8 cellular contexts compared by ENCODE assay signal in genomic region chr10:15427836-15428414, GRCh38. TPM values are rescaled to one million over a fixed set of nuclear protein-coding genes. Genes with fewer than 3 reads are reported as not detected.
DNase-seq lines count a peak whose midpoint lies in the region; ATAC-seq, FAIRE-seq and TF ChIP-seq lines count a peak whose summit lies in the region.
"Had no signal": no experiment of that assay in that cellular context is flagged by ENCODE, and none has a peak within 500 bp of the region (broad histone marks: within the 10 kb centered on the region; RNA-seq: fewer than 3 reads in every experiment).

No MANE protein-coding gene starts in this region.

- CTCF ChIA-PET in GM10248 (lab: Yijun Ruan, JAX): interaction anchor here (0.7 to 1.1 kb wide), 2 partner anchors 8 to 298 kb away, joined by 3 to 4 read pairs; no protein-coding TSS in a partner anchor
- CTCF ChIA-PET in activated naive CD4-positive, alpha-beta T cell treated with anti-CD3 and anti-CD28 coated beads, Interleukin-2, amount 10 ng/mL, durations not matched to agents 7 days and 5 days (lab: Charles Lee): interaction anchor here (0.9 kb wide), 1 partner anchor 11 kb away, joined by 4 read pairs; no protein-coding TSS in a partner anchor

- no peaks in the 10 kb centered on the region for H3K36me3 Mint-ChIP-seq in activated T-cell treated with anti-CD3 and anti-CD28 coated beads, Interleukin-2, amount 50 U/mL, for 24 hours (ENCODE audit: low read depth)
- no peaks in the 10 kb centered on the region for H3K36me3 Mint-ChIP-seq in activated naive CD4-positive, alpha-beta T cell treated with anti-CD3 and anti-CD28 coated beads, Interleukin-2, amount 10 ng/mL, durations not matched to agents 7 days and 5 days

- ATAC-seq in mucosa of descending colon: peak; percentile 32

- H3K4me1 ChIP-seq in mucosa of descending colon (ENCODE audit: low read depth): no peaks in the 10 kb centered on the region

- no peak overlapping the region for H3K4me3 Mint-ChIP-seq in activated T-cell treated with anti-CD3 and anti-CD28 coated beads, Interleukin-2, amount 50 U/mL, for 24 hours
- H3K4me3 Mint-ChIP-seq in activated naive CD4-positive, alpha-beta T cell treated with anti-CD3 and anti-CD28 coated beads, Interleukin-2, amount 10 ng/mL, durations not matched to agents 7 days and 5 days: no peak overlapping the region
- H3K4me3 Mint-ChIP-seq: T-helper 1 cell treated with Interleukin-12 subunit alpha and Interleukin-12 subunit beta and Interleukin-4 antibody, amounts not matched to agents 30 μg/mL and 1 μg/mL, for 36 hours had no signal

- TF ChIP-seq CTCF in GM10248 (IDR thresholded peaks at IDR 0.05; ENCODE audit: control extremely low read depth, extremely low read depth, low read depth, missing control alignments): peak; percentile 42
- TF ChIP-seq CTCF in bronchial epithelial cell (IDR thresholded peaks at IDR 0.05; ENCODE audit: insufficient read depth, low read length, severe bottlenecking): peak; percentile 41
- TF ChIP-seq CTCF in mucosa of descending colon (IDR thresholded peaks at IDR 0.05): no peak

- no peaks in the 10 kb centered on the region for H3K4me1 Mint-ChIP-seq in activated T-cell treated with anti-CD3 and anti-CD28 coated beads, Interleukin-2, amount 50 U/mL, for 24 hours (ENCODE audit: low read depth)
- H3K4me1 Mint-ChIP-seq in activated naive CD4-positive, alpha-beta T cell treated with anti-CD3 and anti-CD28 coated beads, Interleukin-2, amount 10 ng/mL, durations not matched to agents 7 days and 5 days: no peaks in the 10 kb centered on the region

- H3K4me3 ChIP-seq in bronchial epithelial cell (ENCODE audit: low read depth, low read length) (no peak overlapping the region), mucosa of descending colon (no peak overlapping the region)

- DNase-seq in GM10248 (ENCODE audit: extremely low spot score) (no peak), NCI-H1694 (lab: John Stamatoyannopoulos, UW) (peak; percentile 32), bronchial epithelial cell (ENCODE audit: low read depth) (peak; percentile 31), mucosa of descending colon (no peak), germinal center (ENCODE audit: low spot score) (no peak)
- DNase-seq in activated T-cell treated with anti-CD3 and anti-CD28 coated beads, Interleukin-2, amount 50 U/mL, for 24 hours: no peak
- DNase-seq in activated naive CD4-positive, alpha-beta T cell treated with anti-CD3 and anti-CD28 coated beads, Interleukin-2, amount 10 ng/mL, durations not matched to agents 7 days and 5 days: no peak

- H3K9me3 Mint-ChIP-seq in activated T-cell treated with anti-CD3 and anti-CD28 coated beads, Interleukin-2, amount 50 U/mL, for 24 hours: no peaks in the 10 kb centered on the region
- H3K9me3 Mint-ChIP-seq in activated naive CD4-positive, alpha-beta T cell treated with anti-CD3 and anti-CD28 coated beads, Interleukin-2, amount 10 ng/mL, durations not matched to agents 7 days and 5 days: no peaks in the 10 kb centered on the region
- H3K9me3 Mint-ChIP-seq: T-helper 1 cell treated with Interleukin-12 subunit alpha and Interleukin-12 subunit beta and Interleukin-4 antibody, amounts not matched to agents 30 μg/mL and 1 μg/mL, for 36 hours had no signal

- POLR2A ChIA-PET in GM10248 (lab: Yijun Ruan, JAX): no interaction called here

- intact Hi-C loops in mucosa of descending colon (cut with DNase I, micrococcal nuclease): no loop called here

- H3K27ac Mint-ChIP-seq in activated T-cell treated with anti-CD3 and anti-CD28 coated beads, Interleukin-2, amount 50 U/mL, for 24 hours: no peak overlapping the region
- no peak overlapping the region for H3K27ac Mint-ChIP-seq in activated naive CD4-positive, alpha-beta T cell treated with anti-CD3 and anti-CD28 coated beads, Interleukin-2, amount 10 ng/mL, durations not matched to agents 7 days and 5 days
- H3K27ac Mint-ChIP-seq: T-helper 1 cell treated with Interleukin-12 subunit alpha and Interleukin-12 subunit beta and Interleukin-4 antibody, amounts not matched to agents 30 μg/mL and 1 μg/mL, for 36 hours had no signal

- H3K36me3 ChIP-seq in bronchial epithelial cell (ENCODE audit: control insufficient read depth, insufficient read depth, low read length): no peaks in the 10 kb centered on the region
- H3K36me3 ChIP-seq in mucosa of descending colon (ENCODE audit: low read depth): no peaks in the 10 kb centered on the region

- no peaks in the 10 kb centered on the region for H3K27me3 ChIP-seq in bronchial epithelial cell (ENCODE audit: control insufficient read depth, insufficient read depth, low read length)

- H3K27me3 Mint-ChIP-seq in activated T-cell treated with anti-CD3 and anti-CD28 coated beads, Interleukin-2, amount 50 U/mL, for 24 hours: peaks cover 33% of the 10 kb centered on the region
- peaks cover 15% of the 10 kb centered on the region for H3K27me3 Mint-ChIP-seq in activated naive CD4-positive, alpha-beta T cell treated with anti-CD3 and anti-CD28 coated beads, Interleukin-2, amount 10 ng/mL, durations not matched to agents 7 days and 5 days

- no peak for FAIRE-seq in bronchial epithelial cell (lab: Jason Lieb, UNC)

- H3K9me3 ChIP-seq in mucosa of descending colon: no peaks in the 10 kb centered on the region

RNA-seq across cellular contexts. Expression of gene FAM171A1, which starts 56.8 kb away (rescaled TPM):
- total RNA-seq in bronchial epithelial cell (2.6 TPM in 2 replicates), mucosa of descending colon (10 to 100 TPM; 33.7 to 60.7 (median 50.4) TPM)

Comparison
In these comparisons a context has a peak if more than half of its experiments do, and no peak if none do; other contexts are left out.
1. DNase-seq: peak in NCI-H1694 (single experiment) and bronchial epithelial cell (single experiment); none in GM10248 (single experiment), mucosa of descending colon (0 of 3), activated T-cell treated with anti-CD3 and anti-CD28 coated beads, Interleukin-2, amount 50 U/mL, for 24 hours (single experiment), activated naive CD4-positive, alpha-beta T cell treated with anti-CD3 and anti-CD28 coated beads, Interleukin-2, amount 10 ng/mL, durations not matched to agents 7 days and 5 days (single experiment) and germinal center (single experiment).